Comparison of ENCODE assay signal across 13 cellular contexts in the genomic region with DNA sequence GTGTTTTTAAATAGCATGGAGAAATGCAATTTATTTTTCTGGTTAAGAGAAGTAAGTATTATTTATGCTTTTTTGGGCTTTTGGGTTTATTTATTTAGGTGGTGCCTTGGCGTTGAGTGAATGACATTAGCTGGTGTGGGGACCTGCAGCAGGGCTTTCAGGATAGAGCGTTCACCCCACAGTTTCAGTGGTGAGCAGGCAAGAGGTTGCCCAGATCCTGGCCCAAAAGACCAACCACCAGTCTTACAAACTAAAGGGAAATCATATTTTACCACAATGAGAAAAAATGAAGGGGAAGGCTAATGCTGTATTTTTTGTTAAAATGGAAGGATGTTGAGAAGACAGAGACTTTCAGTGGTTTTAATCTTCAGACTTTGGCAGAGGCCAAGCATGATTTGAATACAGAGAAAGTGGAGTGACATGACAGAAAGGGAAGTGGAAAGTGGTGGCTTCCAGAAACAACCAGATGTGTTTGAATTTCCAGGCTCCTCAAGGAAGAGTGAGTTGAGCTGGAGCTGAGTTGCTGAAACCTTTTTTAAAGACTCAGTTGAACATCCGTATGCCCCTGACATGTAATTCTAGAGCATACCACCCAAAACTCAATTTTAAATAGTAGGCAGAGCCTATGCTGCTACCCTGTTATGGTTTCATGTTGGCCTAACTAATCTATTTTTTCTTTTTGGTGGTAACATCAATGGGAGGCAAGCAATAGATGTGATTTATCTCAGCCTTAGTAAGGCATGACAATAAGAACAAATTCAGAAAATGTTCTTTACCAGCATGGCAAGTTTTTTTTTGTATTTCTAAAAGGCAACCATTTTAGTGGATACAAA.
DNase-seq lines count a peak whose midpoint lies in the region; ATAC-seq and TF ChIP-seq lines count a peak whose summit lies in the region.
"Had no signal": no experiment of that assay in that cellular context is flagged by ENCODE, and none has a peak within 500 bp of the region (broad histone marks: within the 10 kb centered on the region; RNA-seq: fewer than 3 reads in every experiment).

No MANE protein-coding gene starts in this region.

- H3K27me3 ChIP-seq in Caco-2 (replicated peaks; ENCODE audit: control insufficient read depth, insufficient read depth, low read length) (no peaks in the 10 kb centered on the region), PC-3 (ENCODE audit: low read length) (no peaks in the 10 kb centered on the region)
- H3K27me3 ChIP-seq: BLaER1 treated with 17β-estradiol and CSF1 and Interleukin-3, amounts not matched to agents 10 nM and 100 nM had no signal

- H2AFZ ChIP-seq in PC-3 (ENCODE audit: low read length), result no peak overlapping the region

- peaks cover 44% of the 10 kb centered on the region for H3K4me1 ChIP-seq in Caco-2
- peaks cover 51% of the 10 kb centered on the region for H3K4me1 ChIP-seq in PC-3 (ENCODE audit: insufficient read depth, low read length)

- H3K4me3 Mint-ChIP-seq in Caco-2 (ENCODE audit: unreplicated experiment) (no peak overlapping the region), CD14-positive monocyte (no peak overlapping the region)
- H3K4me3 Mint-ChIP-seq: activated T-cell treated with anti-CD3 and anti-CD28 coated beads, Interleukin-2, amount 50 U/mL, for 4 hours had no signal

- DNase-seq in Caco-2, result no peak
- DNase-seq in NCI-H526 treated with DMSO at 0.1 percent for 48 hours (lab: John Stamatoyannopoulos, UW), result no peak
- DNase-seq in CD14-positive monocyte (ENCODE audit: low spot score), result no peak
- no peak for DNase-seq in stimulated activated CD4-positive, alpha-beta T cell treated with anti-CD3 and anti-CD28 coated beads, Interleukin-4, amount 100 ng/mL, for 4 hours
- no peak for DNase-seq in PC-3
- DNase-seq: activated T-cell treated with anti-CD3 and anti-CD28 coated beads, Interleukin-2, amount 50 U/mL, for 4 hours; SHP77; stimulated activated CD4-positive, alpha-beta T cell treated with anti-CD3 and anti-CD28 coated beads, Interleukin-1b, Interleukin-23, amount 100 ng/mL, for 48 hours had no signal

- H3K9me3 ChIP-seq in Caco-2 (no peaks in the 10 kb centered on the region), PC-3 (ENCODE audit: low read length) (no peaks in the 10 kb centered on the region)
- H3K9me3 ChIP-seq: BLaER1 treated with 17β-estradiol and CSF1 and Interleukin-3, amounts not matched to agents 10 nM and 100 nM had no signal

- no peak for TF ChIP-seq CTCF in Caco-2 (IDR thresholded peaks at IDR 0.05; ENCODE audit: insufficient read depth in 1 of 2, low read depth in 1 of 2, low read length in 1 of 2, severe bottlenecking in 1 of 2, unreplicated experiment in 1 of 2)
- TF ChIP-seq CTCF in CD14-positive monocyte (IDR thresholded peaks at IDR 0.05), result no peak
- TF ChIP-seq CTCF in PC-3 (conservative IDR thresholded peaks at IDR 0.05; ENCODE audit: low read depth, low read length), result no peak

- H3K4me3 ChIP-seq in Caco-2 (ENCODE audit: low read depth, low read length) (no peak overlapping the region), PC-3 (ENCODE audit: low read length) (no peak overlapping the region)
- H3K4me3 ChIP-seq: BLaER1 treated with 17β-estradiol and CSF1 and Interleukin-3, amounts not matched to agents 10 nM and 100 nM had no signal

- peak overlapping the region; percentile 35 for H3K27ac ChIP-seq in cingulate gyrus (ENCODE audit: low read depth, low read length)
- no peak overlapping the region; the same call in 1 of the 2 replicates for H3K27ac ChIP-seq in PC-3 (ENCODE audit: low read length)
- H3K27ac ChIP-seq: BLaER1 treated with 17β-estradiol and CSF1 and Interleukin-3, amounts not matched to agents 10 nM and 100 nM had no signal

- ATAC-seq in GM19452 (IDR thresholded peaks at IDR 0.05; ENCODE audit: unreplicated experiment) (peak; percentile 74), HG03354 (IDR thresholded peaks at IDR 0.05; ENCODE audit: poor library complexity, severe bottlenecking, unreplicated experiment) (peak; percentile 91), PC-3 (no peak)
- ATAC-seq: activated T-cell treated with anti-CD3 and anti-CD28 coated beads, Interleukin-2, amount 50 U/mL, for 4 hours; left lobe of liver had no signal

- H3K9me3 Mint-ChIP-seq in Caco-2 (ENCODE audit: unreplicated experiment), result no peaks in the 10 kb centered on the region
- no peaks in the 10 kb centered on the region for H3K9me3 Mint-ChIP-seq in CD14-positive monocyte
- H3K9me3 Mint-ChIP-seq: activated T-cell treated with anti-CD3 and anti-CD28 coated beads, Interleukin-2, amount 50 U/mL, for 4 hours had no signal

- H3K9me2 ChIP-seq in PC-3 (replicated peaks; ENCODE audit: low read length), result no peaks in the 10 kb centered on the region

- CTCF ChIA-PET in Caco-2 (lab: Charles Lee), result no interaction called here
- CTCF ChIA-PET in PC-3 (lab: Charles Lee), result interaction anchor here (0.5 kb wide), 1 partner anchor 14 kb away, joined by 4 read pairs; no protein-coding TSS in a partner anchor

- H3K36me3 ChIP-seq in Caco-2 (ENCODE audit: control insufficient read depth, insufficient read depth, low read length) (no peaks in the 10 kb centered on the region), PC-3 (ENCODE audit: low read depth, low read length) (no peaks in the 10 kb centered on the region)

- no peak overlapping the region for H3K4me2 ChIP-seq in PC-3 (ENCODE audit: low read length)

- no peaks in the 10 kb centered on the region for H3F3A ChIP-seq in PC-3 (ENCODE audit: low read length, unreplicated experiment)

- peaks cover 23% of the 10 kb centered on the region for H3K36me3 Mint-ChIP-seq in Caco-2 (ENCODE audit: insufficient read depth, unreplicated experiment)
- H3K36me3 Mint-ChIP-seq in CD14-positive monocyte, result peaks cover 21 to 33% of the 10 kb centered on the region in 2 donors

- H3K79me2 ChIP-seq in PC-3 (ENCODE audit: low read length), result 0 out of 2 replicates have a peak, but pooled peaks cover under 1% of the 10 kb centered on the region

- H3K27me3 Mint-ChIP-seq in Caco-2 (ENCODE audit: insufficient read depth, unreplicated experiment), result no peaks in the 10 kb centered on the region
- peaks cover 0 to 2% (median 0%) of the 10 kb centered on the region in 3 donors for H3K27me3 Mint-ChIP-seq in CD14-positive monocyte (ENCODE audit: low read depth in 3 of 3)

- no peak overlapping the region for H3K9ac ChIP-seq in PC-3 (ENCODE audit: low read length)
- H3K9ac ChIP-seq: BLaER1 treated with 17β-estradiol and CSF1 and Interleukin-3, amounts not matched to agents 10 nM and 100 nM had no signal

- BruUV-seq in Caco-2 (replicated peaks; lab: Mats Ljungman, UMichigan), result no TSS peak
- no TSS peak for BruUV-seq in PC-3 (replicated peaks; lab: Mats Ljungman, UMichigan)

- H3K27ac Mint-ChIP-seq in Caco-2 (ENCODE audit: unreplicated experiment) (peak overlapping the region; percentile 36), CD14-positive monocyte (peak overlapping the region in 2 of 7 donors; percentile 37 to 75)

- intact Hi-C loops in Caco-2 (cut with micrococcal nuclease; ENCODE audit: unreplicated experiment) (no loop called here), CD14-positive monocyte (cut with micrococcal nuclease) (no loop called here), PC-3 (cut with micrococcal nuclease) (no loop called here)

- H4K20me1 ChIP-seq in PC-3 (ENCODE audit: low read length), result no peaks in the 10 kb centered on the region
- H4K20me1 ChIP-seq: BLaER1 treated with 17β-estradiol and CSF1 and Interleukin-3, amounts not matched to agents 10 nM and 100 nM had no signal

- POLR2A ChIA-PET in Caco-2 (lab: Charles Lee), result no interaction called here
- POLR2A ChIA-PET in PC-3 (lab: Charles Lee; ENCODE audit: unreplicated experiment), result no interaction called here

- H3K4me1 Mint-ChIP-seq in Caco-2 (ENCODE audit: low read depth, unreplicated experiment) (peaks cover 30% of the 10 kb centered on the region), CD14-positive monocyte (no peaks in the 10 kb centered on the region)
